8 cellular contexts compared by ENCODE assay signal in the genomic region with DNA sequence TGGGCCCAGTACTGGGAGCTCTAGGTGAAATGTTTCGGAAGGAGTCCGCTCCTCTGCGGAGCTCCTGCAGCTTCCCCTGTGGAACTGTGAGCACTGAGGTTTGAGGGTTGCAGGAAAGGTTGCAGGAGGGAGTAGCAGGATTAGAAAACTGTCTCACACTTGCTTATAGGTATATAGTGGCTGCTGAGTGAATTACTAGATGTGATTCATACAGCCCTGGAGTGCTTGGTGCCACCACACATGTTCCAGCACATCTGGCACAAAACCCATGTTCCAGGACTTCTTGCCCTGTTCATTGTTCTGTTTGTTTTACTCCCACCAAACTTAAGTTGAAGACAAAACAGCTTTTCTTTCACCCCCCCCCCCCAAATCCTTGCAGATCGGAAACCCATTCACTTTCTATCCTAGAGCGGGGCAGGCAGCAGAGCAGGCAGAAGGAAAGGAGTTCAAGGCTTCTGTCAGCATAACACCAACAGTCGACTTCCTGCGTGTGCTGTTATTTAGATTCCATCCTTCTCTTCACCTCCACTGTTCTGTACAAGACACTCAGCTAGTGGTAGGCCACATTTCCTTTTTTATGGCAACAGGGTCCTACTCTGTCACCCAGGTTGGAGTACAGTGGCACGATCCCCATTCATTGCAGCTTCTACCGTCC. TPM values are rescaled to one million over a fixed set of nuclear protein-coding genes. Genes with fewer than 3 reads are reported as not detected.
DNase-seq lines count a peak whose midpoint lies in the region; ATAC-seq lines count a peak whose summit lies in the region.

No MANE protein-coding gene starts in this region.

- peak overlapping the region; percentile 79 for H3K4me3 ChIP-seq in skeletal muscle cell (ENCODE audit: low read depth, low read length)

- ATAC-seq in HG03571 (IDR thresholded peaks at IDR 0.05; ENCODE audit: unreplicated experiment) (peak; percentile 12), left ventricle myocardium superior (peak; percentile 3), GM18868 (IDR thresholded peaks at IDR 0.05; ENCODE audit: unreplicated experiment) (no peak), GM21367 (IDR thresholded peaks at IDR 0.05; ENCODE audit: unreplicated experiment) (no peak)
- ATAC-seq in activated CD8-positive, alpha-beta T cell treated with anti-CD3 and anti-CD28 coated beads, Interleukin-2, amount 10 ng/mL, durations not matched to agents 7 days and 5 days, result peak; percentile 15

- intact Hi-C loops in left ventricle myocardium superior (cut with micrococcal nuclease), result no loop called here

- peak; percentile 55 for DNase-seq in DMS 273 treated with DMSO at 0.1 percent for 48 hours (lab: John Stamatoyannopoulos, UW)
- peak; percentile 31 for DNase-seq in activated CD8-positive, alpha-beta T cell treated with anti-CD3 and anti-CD28 coated beads, Interleukin-2, amount 10 ng/mL, durations not matched to agents 7 days and 5 days
- no peak for DNase-seq in left ventricle myocardium superior
- DNase-seq in skeletal muscle cell (ENCODE audit: low read depth), result no peak
- DNase-seq in T1000 (lab: John Stamatoyannopoulos, UW), result no peak

- no peaks in the 10 kb centered on the region for H3K27me3 Mint-ChIP-seq in activated CD8-positive, alpha-beta T cell treated with anti-CD3 and anti-CD28 coated beads, Interleukin-2, amount 10 ng/mL, durations not matched to agents 7 days and 5 days (ENCODE audit: low read depth)

- peak overlapping the region; percentile 76 for H3K4me3 Mint-ChIP-seq in activated CD8-positive, alpha-beta T cell treated with anti-CD3 and anti-CD28 coated beads, Interleukin-2, amount 10 ng/mL, durations not matched to agents 7 days and 5 days

- H3K4me1 Mint-ChIP-seq in activated CD8-positive, alpha-beta T cell treated with anti-CD3 and anti-CD28 coated beads, Interleukin-2, amount 10 ng/mL, durations not matched to agents 7 days and 5 days (ENCODE audit: low read depth), result peaks cover 40% of the 10 kb centered on the region

- POLR2A ChIA-PET in activated CD8-positive, alpha-beta T cell treated with anti-CD3 and anti-CD28 coated beads, Interleukin-2, amount 10 ng/mL, durations not matched to agents 7 days and 5 days (lab: Charles Lee), result interaction anchor here (0.8 to 3.5 kb wide), 17 partner anchors 8 to 650 kb away, joined by 3 to 46 read pairs (median 6); partner anchors contain the start of genes CNPY3, CUL7, GNMT and GTPBP2

- peaks cover 15% of the 10 kb centered on the region for H3K36me3 Mint-ChIP-seq in activated CD8-positive, alpha-beta T cell treated with anti-CD3 and anti-CD28 coated beads, Interleukin-2, amount 10 ng/mL, durations not matched to agents 7 days and 5 days (ENCODE audit: low read depth)

- CTCF ChIA-PET in activated CD8-positive, alpha-beta T cell treated with anti-CD3 and anti-CD28 coated beads, Interleukin-2, amount 10 ng/mL, durations not matched to agents 7 days and 5 days (lab: Charles Lee), result interaction anchor here (0.6 to 2.1 kb wide), 5 partner anchors 42 to 193 kb away, joined by 3 to 11 read pairs (median 6); partner anchors contain the start of genes CNPY3 and RRP36

- H3K9me3 Mint-ChIP-seq in activated CD8-positive, alpha-beta T cell treated with anti-CD3 and anti-CD28 coated beads, Interleukin-2, amount 10 ng/mL, durations not matched to agents 7 days and 5 days (ENCODE audit: insufficient read depth), result no peaks in the 10 kb centered on the region

- peak overlapping the region; percentile 94 for H3K27ac Mint-ChIP-seq in activated CD8-positive, alpha-beta T cell treated with anti-CD3 and anti-CD28 coated beads, Interleukin-2, amount 10 ng/mL, durations not matched to agents 7 days and 5 days

RNA-seq across cellular contexts. Expression of gene PEX6, which starts 0.7 kb away (rescaled TPM):
- 10 to 100 TPM; 11.1 to 12.0 TPM for total RNA-seq in activated CD8-positive, alpha-beta T cell treated with anti-CD3 and anti-CD28 coated beads, Interleukin-2, amount 10 ng/mL, durations not matched to agents 7 days and 5 days
- total RNA-seq in left ventricle myocardium superior, result 27.8 TPM

RNA-seq across cellular contexts. Expression of gene PPP2R5D, which starts 4.7 kb away (rescaled TPM):
- 10 to 100 TPM; 63.1 to 66.5 TPM for total RNA-seq in activated CD8-positive, alpha-beta T cell treated with anti-CD3 and anti-CD28 coated beads, Interleukin-2, amount 10 ng/mL, durations not matched to agents 7 days and 5 days
- total RNA-seq in left ventricle myocardium superior, result 40.3 TPM

RNA-seq across cellular contexts. Expression of gene GNMT, which starts 19.1 kb away (rescaled TPM):
- total RNA-seq in activated CD8-positive, alpha-beta T cell treated with anti-CD3 and anti-CD28 coated beads, Interleukin-2, amount 10 ng/mL, durations not matched to agents 7 days and 5 days, result 1 to 10 TPM; 1.1 to 1.2 TPM
- 2.0 TPM for total RNA-seq in left ventricle myocardium superior

RNA-seq across cellular contexts. Expression of gene MEA1, which starts 34.1 kb away (rescaled TPM):
- total RNA-seq in activated CD8-positive, alpha-beta T cell treated with anti-CD3 and anti-CD28 coated beads, Interleukin-2, amount 10 ng/mL, durations not matched to agents 7 days and 5 days, result 10 to 100 TPM; 77.1 to 84.1 TPM
- total RNA-seq in left ventricle myocardium superior, result 28.7 TPM

RNA-seq across cellular contexts. Expression of gene KLHDC3, which starts 34.4 kb away (rescaled TPM):
- total RNA-seq in activated CD8-positive, alpha-beta T cell treated with anti-CD3 and anti-CD28 coated beads, Interleukin-2, amount 10 ng/mL, durations not matched to agents 7 days and 5 days, result 10 to 100 TPM; 75.4 to 76.0 TPM
- total RNA-seq in left ventricle myocardium superior, result 167 TPM

Comparison
In these comparisons a context has a peak if more than half of its experiments do, and no peak if none do; other contexts are left out.
1. DNase-seq: peak in DMS 273 treated with DMSO at 0.1 percent for 48 hours (single experiment) and activated CD8-positive, alpha-beta T cell treated with anti-CD3 and anti-CD28 coated beads, Interleukin-2, amount 10 ng/mL, durations not matched to agents 7 days and 5 days (single experiment); none in left ventricle myocardium superior (single experiment), skeletal muscle cell (single experiment) and T1000 (single experiment).
2. ATAC-seq: peak in HG03571 (single experiment), activated CD8-positive, alpha-beta T cell treated with anti-CD3 and anti-CD28 coated beads, Interleukin-2, amount 10 ng/mL, durations not matched to agents 7 days and 5 days (single experiment) and left ventricle myocardium superior (single experiment); none in GM18868 (single experiment) and GM21367 (single experiment).